8 cellular contexts compared by ENCODE assay signal in genomic region chr6:37101991-37102298, GRCh38.
DNase-seq lines count a peak whose midpoint lies in the region; ATAC-seq, FAIRE-seq and TF ChIP-seq lines count a peak whose summit lies in the region.
"Had no signal": no experiment of that assay in that cellular context is flagged by ENCODE, and none has a peak within 500 bp of the region (broad histone marks: within the 10 kb centered on the region; RNA-seq: fewer than 3 reads in every experiment).

No MANE protein-coding gene starts in this region.

- H3K9ac ChIP-seq in HUES6 (ENCODE audit: low read length) (peak overlapping the region; percentile 65), keratinocyte (ENCODE audit: control insufficient read depth, extremely low read depth, insufficient read depth, low read length) (peak overlapping the region; percentile 57)

- H3K4me3 Mint-ChIP-seq in activated T-helper 2 cell treated with anti-CD3 and anti-CD28 coated beads, Interferon-gamma antibody, Interleukin-2, Interleukin-4, amounts not matched to agents 10 μg/mL and 5 μg/mL and 100 μg/mL, durations not matched to agents 14 hours and 24 hours and 36 hours (ENCODE audit: low read depth), result no peak overlapping the region
- H3K4me3 Mint-ChIP-seq in stimulated activated naive CD8-positive, alpha-beta T cell treated with anti-CD3 and anti-CD28 coated beads, Interleukin-15, amount 100 ng/mL, for 72 hours, result peak overlapping the region; percentile 75 to 82

- intact Hi-C loops in activated T-helper 2 cell treated with anti-CD3 and anti-CD28 coated beads, Interferon-gamma antibody, Interleukin-2, Interleukin-4, amounts not matched to agents 10 μg/mL and 5 μg/mL and 100 μg/mL, durations not matched to agents 14 hours and 24 hours and 36 hours (cut with micrococcal nuclease), result loop anchor here (1.0 to 5.0 kb wide), 2 partner anchors 50 to 67 kb away; no protein-coding TSS in a partner anchor

- H3K9me3 ChIP-seq in HUES6 (ENCODE audit: control insufficient read depth, insufficient read depth, low read depth, low read length) (no peaks in the 10 kb centered on the region), keratinocyte (ENCODE audit: control insufficient read depth, low read depth, low read length) (no peaks in the 10 kb centered on the region)

- ATAC-seq in stimulated activated naive CD8-positive, alpha-beta T cell treated with anti-CD3 and anti-CD28 coated beads, Interleukin-15, amount 100 ng/mL, for 72 hours, result no peak

- H3K4me2 ChIP-seq in keratinocyte (ENCODE audit: control insufficient read depth, extremely low read depth, insufficient read depth, low read depth, low read length), result peak overlapping the region; percentile 95

- H3K79me2 ChIP-seq in keratinocyte (ENCODE audit: control insufficient read depth, insufficient read depth, low read length), result no peaks in the 10 kb centered on the region

- no peak for DNase-seq in activated T-helper 2 cell treated with anti-CD3 and anti-CD28 coated beads, Interferon-gamma antibody, Interleukin-2, Interleukin-4, amounts not matched to agents 10 μg/mL and 5 μg/mL and 100 μg/mL, durations not matched to agents 14 hours and 24 hours and 36 hours (ENCODE audit: low spot score)
- DNase-seq in keratinocyte (ENCODE audit: low read depth, low spot score) (no peak), GM10266 (ENCODE audit: extremely low spot score) (no peak), SK-N-DZ (ENCODE audit: low spot score) (no peak), MV-4-11 (lab: John Stamatoyannopoulos, UW) (no peak)
- DNase-seq in stimulated activated naive CD8-positive, alpha-beta T cell treated with anti-CD3 and anti-CD28 coated beads, Interleukin-15, amount 100 ng/mL, for 72 hours, result no peak

- TF ChIP-seq CTCF in keratinocyte (optimal IDR thresholded peaks at IDR 0.05 in 1 of 3, IDR thresholded peaks at IDR 0.05 in 1 of 3, conservative IDR thresholded peaks at IDR 0.05 in 1 of 3; ENCODE audit: extremely low read depth in 1 of 3, insufficient read depth in 2 of 3, low read length in 3 of 3), result no peak
- TF ChIP-seq CTCF in GM10266 (IDR thresholded peaks at IDR 0.05; ENCODE audit: control insufficient read depth, insufficient read depth, low read depth, missing control alignments), result no peak

- no peaks in the 10 kb centered on the region for H4K20me1 ChIP-seq in keratinocyte (ENCODE audit: control insufficient read depth, extremely low read depth, insufficient read depth, low read length)

- peaks cover 47% of the 10 kb centered on the region for H3K4me1 ChIP-seq in HUES6 (ENCODE audit: control insufficient read depth, insufficient read depth, low read length)
- peaks cover 13% of the 10 kb centered on the region for H3K4me1 ChIP-seq in keratinocyte (ENCODE audit: control insufficient read depth, extremely low read depth, insufficient read depth, low read length)

- H3K36me3 ChIP-seq in HUES6 (ENCODE audit: control insufficient read depth, insufficient read depth, low read length) (peaks cover 2% of the 10 kb centered on the region; the same call in 1 of the 2 replicates), keratinocyte (ENCODE audit: control insufficient read depth in 2 of 2, extremely low read depth in 1 of 2, insufficient read depth in 2 of 2, low read length in 2 of 2) (no peaks in the 10 kb centered on the region)

- H3K27me3 ChIP-seq in HUES6 (ENCODE audit: control insufficient read depth, insufficient read depth, low read length), result no peaks in the 10 kb centered on the region
- H3K27me3 ChIP-seq in keratinocyte (ENCODE audit: control insufficient read depth, extremely low read depth, insufficient read depth, low read length), result no peaks in the 10 kb centered on the region

- peak overlapping the region; percentile 57 for H2AFZ ChIP-seq in keratinocyte (ENCODE audit: control insufficient read depth, low read length)

- no peaks in the 10 kb centered on the region for H3K9me3 Mint-ChIP-seq in activated T-helper 2 cell treated with anti-CD3 and anti-CD28 coated beads, Interferon-gamma antibody, Interleukin-2, Interleukin-4, amounts not matched to agents 10 μg/mL and 5 μg/mL and 100 μg/mL, durations not matched to agents 14 hours and 24 hours and 36 hours
- no peaks in the 10 kb centered on the region for H3K9me3 Mint-ChIP-seq in stimulated activated naive CD8-positive, alpha-beta T cell treated with anti-CD3 and anti-CD28 coated beads, Interleukin-15, amount 100 ng/mL, for 72 hours

- H3K27ac ChIP-seq in HUES6 (ENCODE audit: low read depth, low read length), result peak overlapping the region; percentile 41; the same call in 1 of the 2 replicates
- no peak overlapping the region for H3K27ac ChIP-seq in keratinocyte (ENCODE audit: control insufficient read depth, insufficient read depth, low read length)

- H3K27ac Mint-ChIP-seq in activated T-helper 2 cell treated with anti-CD3 and anti-CD28 coated beads, Interferon-gamma antibody, Interleukin-2, Interleukin-4, amounts not matched to agents 10 μg/mL and 5 μg/mL and 100 μg/mL, durations not matched to agents 14 hours and 24 hours and 36 hours, result peak overlapping the region; percentile 66
- H3K27ac Mint-ChIP-seq in stimulated activated naive CD8-positive, alpha-beta T cell treated with anti-CD3 and anti-CD28 coated beads, Interleukin-15, amount 100 ng/mL, for 72 hours, result peak overlapping the region; percentile 59 to 91

- no peaks in the 10 kb centered on the region for H3K27me3 Mint-ChIP-seq in activated T-helper 2 cell treated with anti-CD3 and anti-CD28 coated beads, Interferon-gamma antibody, Interleukin-2, Interleukin-4, amounts not matched to agents 10 μg/mL and 5 μg/mL and 100 μg/mL, durations not matched to agents 14 hours and 24 hours and 36 hours (ENCODE audit: low read depth)
- H3K27me3 Mint-ChIP-seq in stimulated activated naive CD8-positive, alpha-beta T cell treated with anti-CD3 and anti-CD28 coated beads, Interleukin-15, amount 100 ng/mL, for 72 hours, result no peaks in the 10 kb centered on the region

- H3K4me3 ChIP-seq in HUES6 (ENCODE audit: low read depth, low read length) (peak overlapping the region; percentile 49), keratinocyte (ENCODE audit: control insufficient read depth in 2 of 3, extremely low read depth in 1 of 3, insufficient read depth in 2 of 3, low read depth in 1 of 3, low read length in 3 of 3) (no peak overlapping the region)

- no peaks in the 10 kb centered on the region for H3K9me1 ChIP-seq in keratinocyte (ENCODE audit: control insufficient read depth, extremely low read depth, insufficient read depth, low read length)

- FAIRE-seq in keratinocyte (lab: Jason Lieb, UNC), result no peak
- FAIRE-seq: RCC 7860 had no signal

- H3K36me3 Mint-ChIP-seq in activated T-helper 2 cell treated with anti-CD3 and anti-CD28 coated beads, Interferon-gamma antibody, Interleukin-2, Interleukin-4, amounts not matched to agents 10 μg/mL and 5 μg/mL and 100 μg/mL, durations not matched to agents 14 hours and 24 hours and 36 hours (ENCODE audit: low read depth), result no peaks in the 10 kb centered on the region

- dilution Hi-C loops in keratinocyte (cut with MboI; ENCODE audit: extremely low pct_ligation_motif_present, low sequenced_read_pairs), result no loop called here

- H3K4me1 Mint-ChIP-seq in activated T-helper 2 cell treated with anti-CD3 and anti-CD28 coated beads, Interferon-gamma antibody, Interleukin-2, Interleukin-4, amounts not matched to agents 10 μg/mL and 5 μg/mL and 100 μg/mL, durations not matched to agents 14 hours and 24 hours and 36 hours (ENCODE audit: low read depth), result peaks cover 34% of the 10 kb centered on the region
- peaks cover 32% of the 10 kb centered on the region for H3K4me1 Mint-ChIP-seq in stimulated activated naive CD8-positive, alpha-beta T cell treated with anti-CD3 and anti-CD28 coated beads, Interleukin-15, amount 100 ng/mL, for 72 hours
